ENCODE assay signal across 9 cellular contexts in the genomic region with DNA sequence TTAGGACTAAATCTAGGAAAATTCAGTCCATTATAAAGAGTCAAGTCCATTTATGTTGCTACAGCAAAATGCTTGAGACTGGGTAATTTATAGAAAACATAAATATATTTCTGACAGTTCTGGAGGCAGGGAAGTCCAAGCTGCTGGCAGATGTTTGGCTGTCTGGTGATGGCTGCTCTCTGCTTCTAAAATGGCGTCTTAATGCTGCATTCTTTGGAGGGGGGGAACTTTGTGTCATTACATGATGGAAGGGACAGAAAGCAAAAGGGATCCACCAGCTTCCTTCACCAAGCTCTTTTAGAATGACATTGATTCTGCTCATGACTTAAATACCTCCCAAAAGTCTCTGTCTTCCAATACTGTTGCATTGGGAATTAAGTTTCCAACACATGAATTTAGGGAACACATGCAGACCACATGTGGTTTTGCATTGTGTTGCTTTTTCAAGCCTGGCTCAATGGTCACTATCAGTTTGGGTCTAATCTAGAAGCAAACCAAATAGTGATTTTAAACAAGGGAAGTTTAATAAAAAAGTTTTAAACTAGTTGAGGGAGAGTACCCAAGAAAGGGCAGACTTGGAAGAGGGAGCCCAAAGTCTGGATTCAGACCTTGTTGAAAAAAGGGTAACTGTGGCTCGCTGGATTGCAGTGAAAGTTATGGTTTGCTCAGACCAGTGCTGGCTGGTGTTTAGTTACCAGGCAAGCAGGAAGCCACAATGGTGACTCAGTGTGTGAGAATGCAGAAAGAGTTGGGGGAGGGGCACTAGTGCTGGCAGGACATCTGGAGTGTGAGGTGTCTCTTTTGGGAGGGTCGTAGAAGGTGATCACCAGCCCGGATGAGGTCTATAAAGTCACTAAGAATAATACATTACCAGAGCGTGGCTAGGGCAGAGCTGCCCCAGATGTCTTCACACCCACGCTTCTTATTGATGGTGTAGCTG. TPM values are rescaled to one million over a fixed set of nuclear protein-coding genes. Genes with fewer than 3 reads are reported as not detected.
DNase-seq lines count a peak whose midpoint lies in the region; ATAC-seq and TF ChIP-seq lines count a peak whose summit lies in the region.
"Had no signal": no experiment of that assay in that cellular context is flagged by ENCODE, and none has a peak within 500 bp of the region (broad histone marks: within the 10 kb centered on the region; RNA-seq: fewer than 3 reads in every experiment).

No MANE protein-coding gene starts in this region.

- peaks cover 26% of the 10 kb centered on the region for H3K4me1 Mint-ChIP-seq in HFFc6 (ENCODE audit: low read depth)
- H3K4me1 Mint-ChIP-seq in activated T-helper 2 cell treated with anti-CD3 and anti-CD28 coated beads, Interferon-gamma antibody, Interleukin-2, Interleukin-4, amounts not matched to agents 10 μg/mL and 5 μg/mL and 100 μg/mL, durations not matched to agents 14 hours and 24 hours and 36 hours (ENCODE audit: low read depth): peaks cover 35% of the 10 kb centered on the region

- no peak overlapping the region for H3K4me3 ChIP-seq in GM12865 (ENCODE audit: low read depth, low read length)

- DNase-seq in A172 (ENCODE audit: low spot score) (peak; percentile 78), GM12865 (ENCODE audit: low read depth) (peak; percentile 77), HFFc6 (peak; percentile 78), Kasumi-1 (lab: John Stamatoyannopoulos, UW) (peak; percentile 81 to 88), left colon (peak; percentile 31 to 68), hippocampal formation (lab: John Stamatoyannopoulos, UW) (no peak), hypothalamus (lab: John Stamatoyannopoulos, UW) (no peak)
- DNase-seq in activated T-helper 2 cell treated with anti-CD3 and anti-CD28 coated beads, Interferon-gamma antibody, Interleukin-2, Interleukin-4, amounts not matched to agents 10 μg/mL and 5 μg/mL and 100 μg/mL, durations not matched to agents 14 hours and 24 hours and 36 hours (ENCODE audit: low spot score): peak; percentile 30

- intact Hi-C loops in activated T-helper 2 cell treated with anti-CD3 and anti-CD28 coated beads, Interferon-gamma antibody, Interleukin-2, Interleukin-4, amounts not matched to agents 10 μg/mL and 5 μg/mL and 100 μg/mL, durations not matched to agents 14 hours and 24 hours and 36 hours (cut with micrococcal nuclease): loop anchor here (1.0 kb wide), 1 partner anchor 30 kb away; no protein-coding TSS in a partner anchor
- intact Hi-C loops in left colon (cut with DNase I, micrococcal nuclease): no loop called here

- ATAC-seq in left colon: peak; percentile 67
- ATAC-seq: naive thymus-derived CD8-positive, alpha-beta T cell had no signal

- no peak for TF ChIP-seq CTCF in GM12865 (IDR thresholded peaks at IDR 0.05; ENCODE audit: insufficient read depth, low read depth, low read length, missing control alignments)
- no peak for TF ChIP-seq CTCF in HFFc6 (IDR thresholded peaks at IDR 0.05)

- H3K27ac Mint-ChIP-seq in HFFc6: peak overlapping the region; percentile 78
- peak overlapping the region; percentile 44 for H3K27ac Mint-ChIP-seq in activated T-helper 2 cell treated with anti-CD3 and anti-CD28 coated beads, Interferon-gamma antibody, Interleukin-2, Interleukin-4, amounts not matched to agents 10 μg/mL and 5 μg/mL and 100 μg/mL, durations not matched to agents 14 hours and 24 hours and 36 hours

- H3K36me3 Mint-ChIP-seq in HFFc6 (ENCODE audit: low read depth): 0 out of 2 replicates have a peak, but pooled peaks cover 4% of the 10 kb centered on the region
- H3K36me3 Mint-ChIP-seq in activated T-helper 2 cell treated with anti-CD3 and anti-CD28 coated beads, Interferon-gamma antibody, Interleukin-2, Interleukin-4, amounts not matched to agents 10 μg/mL and 5 μg/mL and 100 μg/mL, durations not matched to agents 14 hours and 24 hours and 36 hours (ENCODE audit: low read depth): peaks cover 2% of the 10 kb centered on the region
- H3K36me3 Mint-ChIP-seq: naive thymus-derived CD8-positive, alpha-beta T cell had no signal

- peak overlapping the region; percentile 63 for H3K4me3 Mint-ChIP-seq in HFFc6
- H3K4me3 Mint-ChIP-seq in activated T-helper 2 cell treated with anti-CD3 and anti-CD28 coated beads, Interferon-gamma antibody, Interleukin-2, Interleukin-4, amounts not matched to agents 10 μg/mL and 5 μg/mL and 100 μg/mL, durations not matched to agents 14 hours and 24 hours and 36 hours (ENCODE audit: low read depth): no peak overlapping the region
- H3K4me3 Mint-ChIP-seq: naive thymus-derived CD8-positive, alpha-beta T cell had no signal

- no peaks in the 10 kb centered on the region; the same call in 1 of the 2 replicates for H3K27me3 Mint-ChIP-seq in HFFc6 (ENCODE audit: insufficient read depth)
- H3K27me3 Mint-ChIP-seq in activated T-helper 2 cell treated with anti-CD3 and anti-CD28 coated beads, Interferon-gamma antibody, Interleukin-2, Interleukin-4, amounts not matched to agents 10 μg/mL and 5 μg/mL and 100 μg/mL, durations not matched to agents 14 hours and 24 hours and 36 hours (ENCODE audit: low read depth): no peaks in the 10 kb centered on the region

- no peaks in the 10 kb centered on the region for H3K9me3 Mint-ChIP-seq in HFFc6
- H3K9me3 Mint-ChIP-seq in activated T-helper 2 cell treated with anti-CD3 and anti-CD28 coated beads, Interferon-gamma antibody, Interleukin-2, Interleukin-4, amounts not matched to agents 10 μg/mL and 5 μg/mL and 100 μg/mL, durations not matched to agents 14 hours and 24 hours and 36 hours: no peaks in the 10 kb centered on the region

RNA-seq across cellular contexts. Expression of a gene that starts 30.8 kb away (rescaled TPM):
- 4.8 and 5.7 TPM in 2 replicates for total RNA-seq in A172 (2014; rRNA removed; shearing (Covaris generic))
- total RNA-seq in HFFc6 (2021; fragmentation: NEBNext Ultra II Directional; extraction: Animal tissue kit (Norgen Biotek cat#: 25700)): 1 to 10 TPM; 4.4 to 9.2 (median 7.8) TPM
- total RNA-seq in activated T-helper 2 cell treated with anti-CD3 and anti-CD28 coated beads, Interferon-gamma antibody, Interleukin-2, Interleukin-4, amounts not matched to agents 10 μg/mL and 5 μg/mL and 100 μg/mL, durations not matched to agents 14 hours and 24 hours and 36 hours: 10.4 and 10.9 TPM in 2 replicates
- total RNA-seq in left colon: 1 to 10 TPM; 2.4 to 3.4 TPM

RNA-seq across cellular contexts. Expression of a gene that starts 30.8 kb away (rescaled TPM):
- total RNA-seq in A172 (2014; rRNA removed; shearing (Covaris generic)): 0.26 TPM in 1 of 2 replicates, not detected in the other
- under 1 TPM in 4 of 6 experiments, not detected in 2; 0.24 to 0.41 (median 0.33) TPM for total RNA-seq in HFFc6 (2021; fragmentation: NEBNext Ultra II Directional; extraction: Animal tissue kit (Norgen Biotek cat#: 25700))
- not detected in 2 replicates for total RNA-seq in activated T-helper 2 cell treated with anti-CD3 and anti-CD28 coated beads, Interferon-gamma antibody, Interleukin-2, Interleukin-4, amounts not matched to agents 10 μg/mL and 5 μg/mL and 100 μg/mL, durations not matched to agents 14 hours and 24 hours and 36 hours
- not detected for total RNA-seq in left colon
- total RNA-seq: naive thymus-derived CD8-positive, alpha-beta T cell had no signal

Comparison
In these comparisons a context has a peak if more than half of its experiments do, and no peak if none do; other contexts are left out.
1. DNase-seq: peak in A172 (single experiment), GM12865 (single experiment), HFFc6 (single experiment), Kasumi-1 (2 of 2), activated T-helper 2 cell treated with anti-CD3 and anti-CD28 coated beads, Interferon-gamma antibody, Interleukin-2, Interleukin-4, amounts not matched to agents 10 μg/mL and 5 μg/mL and 100 μg/mL, durations not matched to agents 14 hours and 24 hours and 36 hours (single experiment) and left colon (2 of 2); none in hippocampal formation (0 of 2) and hypothalamus (0 of 51).